ENCODE assay signal across 13 cellular contexts in genomic region chr11:12508151-12508740, GRCh38.
DNase-seq lines count a peak whose midpoint lies in the region; ATAC-seq and TF ChIP-seq lines count a peak whose summit lies in the region.
"Had no signal": no experiment of that assay in that cellular context is flagged by ENCODE, and none has a peak within 500 bp of the region (broad histone marks: within the 10 kb centered on the region; RNA-seq: fewer than 3 reads in every experiment).

No MANE protein-coding gene starts in this region.

- POLR2A ChIA-PET in PC-9 (lab: Charles Lee; ENCODE audit: unreplicated experiment), result no interaction called here

- H2AFZ ChIP-seq in PC-9, result no peak overlapping the region

- intact Hi-C loops in testis (cut with DNase I; ENCODE audit: low total_unique reads) (no loop called here), PC-9 (cut with micrococcal nuclease; ENCODE audit: unreplicated experiment) (no loop called here)

- H3K4me1 Mint-ChIP-seq in effector memory CD8-positive, alpha-beta T cell (ENCODE audit: low read depth in 2 of 2), result no peaks in the 10 kb centered on the region

- H3K9me3 Mint-ChIP-seq in effector memory CD8-positive, alpha-beta T cell, result no peaks in the 10 kb centered on the region

- peaks cover 3 to 12% of the 10 kb centered on the region in 2 donors for H3K27me3 Mint-ChIP-seq in effector memory CD8-positive, alpha-beta T cell

- no peak for TF ChIP-seq POLR2A in testis (IDR thresholded peaks at IDR 0.05)

- H3K9me2 ChIP-seq in PC-9 (ENCODE audit: insufficient read depth), result no peaks in the 10 kb centered on the region

- no peak overlapping the region for H3K4me3 Mint-ChIP-seq in effector memory CD8-positive, alpha-beta T cell

- CTCF ChIA-PET in PC-9 (lab: Charles Lee), result no interaction called here

- H3K36me3 Mint-ChIP-seq in effector memory CD8-positive, alpha-beta T cell (ENCODE audit: insufficient read depth), result no peaks in the 10 kb centered on the region

- ATAC-seq in effector memory CD8-positive, alpha-beta T cell (replicated peaks), result no peak
- no peak for ATAC-seq in HG03565 (IDR thresholded peaks at IDR 0.05; ENCODE audit: unreplicated experiment)
- ATAC-seq in HG02610 (IDR thresholded peaks at IDR 0.05; ENCODE audit: unreplicated experiment), result no peak
- ATAC-seq: GM12878 had no signal

- DNase-seq in dermis microvascular lymphatic vessel endothelial cell (ENCODE audit: low read depth in 2 of 2) (peak; percentile 70 to 75), lung microvascular endothelial cell (ENCODE audit: low read depth in 2 of 2) (peak; percentile 44 to 86), testis (peak; percentile 55), PC-9 (no peak)
- DNase-seq in effector memory CD8-positive, alpha-beta T cell, result no peak
- DNase-seq: activated CD4-positive, alpha-beta T cell treated with anti-CD3 and anti-CD28 coated beads, Interleukin-2, amount 50 U/mL, for 1 hour; activated naive CD4-positive, alpha-beta T cell treated with Interleukin-2 at 50 U/mL for 16 hours; NCI-H69; SW 1271 had no signal

- H3K79me2 ChIP-seq in PC-9 (ENCODE audit: low read depth), result no peaks in the 10 kb centered on the region

- BruUV-seq in PC-9 (replicated peaks; lab: Mats Ljungman, UMichigan), result no TSS peak

- H3K27me3 ChIP-seq in testis (no peaks in the 10 kb centered on the region), PC-9 (ENCODE audit: insufficient read depth, low read depth) (no peaks in the 10 kb centered on the region)

- TF ChIP-seq CTCF in testis (IDR thresholded peaks at IDR 0.05), result no peak
- no peak for TF ChIP-seq CTCF in PC-9 (conservative IDR thresholded peaks at IDR 0.05)

- H4K20me1 ChIP-seq in PC-9 (ENCODE audit: insufficient read depth), result no peaks in the 10 kb centered on the region

- WGBS in testis, 2 donors, result 36 to 37% methylated on average over 4 of the region's 4 CpGs

- H3K9me3 ChIP-seq in testis, result no peaks in the 10 kb centered on the region
- no peaks in the 10 kb centered on the region for H3K9me3 ChIP-seq in PC-9 (ENCODE audit: insufficient read depth, low read depth)

- H3F3A ChIP-seq in PC-9 (ENCODE audit: insufficient read depth, low read depth), result no peaks in the 10 kb centered on the region

- H3K27ac ChIP-seq in testis (peak overlapping the region in 1 of 2 donors; percentile 62), PC-9 (no peak overlapping the region)

- no peak overlapping the region for H3K4me2 ChIP-seq in PC-9

- H3K4me1 ChIP-seq in testis, result peaks cover 5% of the 10 kb centered on the region
- H3K4me1 ChIP-seq in PC-9 (replicated peaks; ENCODE audit: insufficient read depth), result no peaks in the 10 kb centered on the region

- H3K36me3 ChIP-seq in testis (ENCODE audit: low read depth, missing control alignments), result no peaks in the 10 kb centered on the region
- H3K36me3 ChIP-seq in PC-9 (ENCODE audit: low read depth), result no peaks in the 10 kb centered on the region

- H3K4me3 ChIP-seq in testis (no peak overlapping the region), PC-9 (no peak overlapping the region)
- H3K4me3 ChIP-seq: GM12878 had no signal

- no peak overlapping the region for H3K27ac Mint-ChIP-seq in effector memory CD8-positive, alpha-beta T cell

TF ChIP-seq in PFSK-1, 5 proteins besides CTCF, POLR2A, EP300 and RAD21:
- TF ChIP-seq REST (IDR thresholded peaks at IDR 0.05; ENCODE audit: insufficient read depth in 1 of 2, low read depth in 2 of 2, low read length in 2 of 2) (0 out of 4 replicates have a peak, but pooled peaks of 1 of the 2 experiments have one; percentile 43), TAF1 (IDR thresholded peaks at IDR 0.05; ENCODE audit: borderline replicate concordance, insufficient read depth, low read length) (no peak), FOXP2 (optimal IDR thresholded peaks at IDR 0.05; ENCODE audit: borderline replicate concordance, extremely low read depth, extremely low read length, insufficient read depth) (no peak), SIN3A (IDR thresholded peaks at IDR 0.05; ENCODE audit: borderline replicate concordance, insufficient read depth, low read length) (0 out of 2 replicates have a peak, but pooled peaks have one; percentile 43), POLR2AphosphoS5 (IDR thresholded peaks at IDR 0.05; ENCODE audit: low read depth, low read length) (peak; percentile 26; the same call in 1 of the 2 replicates)

Comparison
In these comparisons a context has a peak if more than half of its experiments do, and no peak if none do; other contexts are left out.
1. DNase-seq: peak in dermis microvascular lymphatic vessel endothelial cell (2 of 2), lung microvascular endothelial cell (2 of 2) and testis (single experiment); none in effector memory CD8-positive, alpha-beta T cell (0 of 3) and PC-9 (0 of 2).